Comparison of ENCODE assay signal across 33 cellular contexts in the genomic region with DNA sequence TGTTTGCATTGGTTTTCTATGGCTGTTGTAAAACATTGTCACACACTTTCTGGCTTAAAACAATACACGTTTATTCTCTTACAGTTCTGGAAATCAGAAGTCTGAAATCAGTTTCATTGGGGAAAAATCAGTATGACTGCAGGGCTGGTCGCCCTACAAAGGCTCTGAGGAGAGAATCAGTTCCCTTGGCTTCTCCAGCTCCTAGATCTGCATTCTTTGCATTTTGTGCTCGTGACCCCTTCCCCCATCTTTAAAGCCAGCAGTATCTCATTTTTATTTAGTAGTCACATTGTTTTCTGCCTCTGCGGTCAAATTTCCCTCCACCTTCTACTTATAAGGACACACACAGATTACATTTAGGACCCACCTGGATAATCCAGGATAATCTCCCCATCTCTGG.
"Had no signal": no experiment of that assay in that cellular context is flagged by ENCODE, and none has a peak within 500 bp of the region (broad histone marks: within the 10 kb centered on the region; RNA-seq: fewer than 3 reads in every experiment).

No MANE protein-coding gene starts in this region.

- H3K27me3 Mint-ChIP-seq: activated CD4-positive, alpha-beta memory T cell treated with anti-CD3 and anti-CD28 coated beads, Interleukin-2, amount 10 ng/mL, durations not matched to agents 7 days and 5 days; activated CD4-positive, alpha-beta T cell treated with anti-CD3 and anti-CD28 coated beads, Interleukin-2, amount 10 ng/mL, durations not matched to agents 7 days and 5 days; activated naive CD4-positive, alpha-beta T cell treated with anti-CD3 and anti-CD28 coated beads, Interleukin-2, amount 10 ng/mL, durations not matched to agents 7 days and 5 days; activated naive CD8-positive, alpha-beta T cell treated with anti-CD3 and anti-CD28 coated beads, Interleukin-2, amount 10 ng/mL, durations not matched to agents 7 days and 5 days; activated T-cell treated with anti-CD3 and anti-CD28 coated beads, Interleukin-2, amount 50 U/mL, for 24 hours; brain; dendritic cell treated with granulocyte-macrophage colony-stimulating factor and Interleukin-4, amounts not matched to agents 40 ng/mL and 50 ng/mL, for 4 days; effector memory CD8-positive, alpha-beta T cell; T-helper 17 cell had no signal

- DNase-seq: activated CD4-positive, alpha-beta memory T cell treated with anti-CD3 and anti-CD28 coated beads, Interleukin-2, amount 10 ng/mL, durations not matched to agents 7 days and 5 days; activated CD4-positive, alpha-beta T cell treated with anti-CD3 and anti-CD28 coated beads for 1 hour; activated CD4-positive, alpha-beta T cell treated with anti-CD3 and anti-CD28 coated beads for 4 hours; activated CD4-positive, alpha-beta T cell treated with anti-CD3 and anti-CD28 coated beads, Interleukin-2, amount 10 ng/mL, durations not matched to agents 7 days and 5 days; activated CD4-positive, alpha-beta T cell treated with anti-CD3 and anti-CD28 coated beads, Interleukin-2, amount 50 U/mL, for 4 hours; activated CD8-positive, alpha-beta memory T cell treated with anti-CD3 and anti-CD28 coated beads, Interleukin-2, amount 50 U/mL, for 48 hours; activated gamma-delta T cell; activated naive CD4-positive, alpha-beta T cell; activated naive CD4-positive, alpha-beta T cell treated with anti-CD3 and anti-CD28 coated beads, Interleukin-2, amount 10 ng/mL, durations not matched to agents 7 days and 5 days; activated naive CD8-positive, alpha-beta T cell treated with anti-CD3 and anti-CD28 coated beads, Interleukin-2, amount 10 ng/mL, durations not matched to agents 7 days and 5 days; activated T-cell treated with anti-CD3 and anti-CD28 coated beads for 4 hours; activated T-cell treated with anti-CD3 and anti-CD28 coated beads, Interleukin-2, amount 50 U/mL, for 24 hours; activated T-cell treated with anti-CD3 and anti-CD28 coated beads, Interleukin-2, amount 50 U/mL, for 72 hours; central memory CD4-positive, alpha-beta T cell; cerebellar nuclear complex; colonic mucosa; dorsolateral prefrontal cortex; effector memory CD8-positive, alpha-beta T cell; erythroblast; foreskin keratinocyte; gastrocnemius medialis; glutamatergic neuron; T-helper 1 cell; T-helper 17 cell; T1000 had no signal

- H3K4me1 Mint-ChIP-seq: activated CD4-positive, alpha-beta memory T cell treated with anti-CD3 and anti-CD28 coated beads, Interleukin-2, amount 10 ng/mL, durations not matched to agents 7 days and 5 days; activated CD4-positive, alpha-beta T cell treated with anti-CD3 and anti-CD28 coated beads, Interleukin-2, amount 10 ng/mL, durations not matched to agents 7 days and 5 days; activated naive CD4-positive, alpha-beta T cell treated with anti-CD3 and anti-CD28 coated beads, Interleukin-2, amount 10 ng/mL, durations not matched to agents 7 days and 5 days; activated naive CD8-positive, alpha-beta T cell treated with anti-CD3 and anti-CD28 coated beads, Interleukin-2, amount 10 ng/mL, durations not matched to agents 7 days and 5 days; brain; T-helper 17 cell had no signal

- H3K36me3 ChIP-seq: ascending aorta, breast epithelium, cardiac muscle cell, colonic mucosa, esophagus muscularis mucosa, gastrocnemius medialis had no signal

- H3K36me3 Mint-ChIP-seq: activated naive CD4-positive, alpha-beta T cell treated with anti-CD3 and anti-CD28 coated beads, Interleukin-2, amount 10 ng/mL, durations not matched to agents 7 days and 5 days; activated naive CD4-positive, alpha-beta T cell treated with anti-CD3 and anti-CD28 coated beads, Interleukin-2, amount 50 U/mL, for 72 hours; activated naive CD8-positive, alpha-beta T cell treated with anti-CD3 and anti-CD28 coated beads, Interleukin-2, amount 10 ng/mL, durations not matched to agents 7 days and 5 days; brain had no signal

- H3K27ac Mint-ChIP-seq: activated CD4-positive, alpha-beta memory T cell treated with anti-CD3 and anti-CD28 coated beads, Interleukin-2, amount 10 ng/mL, durations not matched to agents 7 days and 5 days; activated CD4-positive, alpha-beta T cell treated with anti-CD3 and anti-CD28 coated beads, Interleukin-2, amount 10 ng/mL, durations not matched to agents 7 days and 5 days; activated naive CD4-positive, alpha-beta T cell treated with anti-CD3 and anti-CD28 coated beads, Interleukin-2, amount 10 ng/mL, durations not matched to agents 7 days and 5 days; activated naive CD4-positive, alpha-beta T cell treated with anti-CD3 and anti-CD28 coated beads, Interleukin-2, amount 50 U/mL, for 72 hours; activated naive CD8-positive, alpha-beta T cell treated with anti-CD3 and anti-CD28 coated beads, Interleukin-2, amount 10 ng/mL, durations not matched to agents 7 days and 5 days; activated T-cell treated with anti-CD3 and anti-CD28 coated beads, Interleukin-2, amount 50 U/mL, for 24 hours; activated T-cell treated with anti-CD3 and anti-CD28 coated beads, Interleukin-2, amount 50 U/mL, for 72 hours; brain; dendritic cell treated with granulocyte-macrophage colony-stimulating factor and Interleukin-4, amounts not matched to agents 40 ng/mL and 50 ng/mL, for 4 days; effector memory CD8-positive, alpha-beta T cell; T-helper 17 cell; T-helper 2 cell treated with Interferon-gamma antibody and Interleukin-4, amounts not matched to agents 5 μg/mL and 100 μg/mL, for 36 hours had no signal

- H3K9me3 ChIP-seq: ascending aorta, breast epithelium, colonic mucosa, esophagus muscularis mucosa, gastrocnemius medialis had no signal

- H3K4me3 ChIP-seq: ascending aorta, breast epithelium, cardiac muscle cell, colonic mucosa, dorsolateral prefrontal cortex, esophagus muscularis mucosa, gastrocnemius medialis had no signal

- ATAC-seq: activated naive CD4-positive, alpha-beta T cell treated with anti-CD3 and anti-CD28 coated beads, Interleukin-2, amount 50 U/mL, for 72 hours; activated T-cell treated with anti-CD3 and anti-CD28 coated beads, Interleukin-2, amount 50 U/mL, for 72 hours; effector memory CD8-positive, alpha-beta T cell; foreskin keratinocyte; gastrocnemius medialis; T-helper 17 cell had no signal

- H3K4me3 Mint-ChIP-seq: activated CD4-positive, alpha-beta memory T cell treated with anti-CD3 and anti-CD28 coated beads, Interleukin-2, amount 10 ng/mL, durations not matched to agents 7 days and 5 days; activated CD4-positive, alpha-beta T cell treated with anti-CD3 and anti-CD28 coated beads, Interleukin-2, amount 10 ng/mL, durations not matched to agents 7 days and 5 days; activated naive CD4-positive, alpha-beta T cell treated with anti-CD3 and anti-CD28 coated beads, Interleukin-2, amount 10 ng/mL, durations not matched to agents 7 days and 5 days; activated naive CD8-positive, alpha-beta T cell treated with anti-CD3 and anti-CD28 coated beads, Interleukin-2, amount 10 ng/mL, durations not matched to agents 7 days and 5 days; activated T-cell treated with anti-CD3 and anti-CD28 coated beads, Interleukin-2, amount 50 U/mL, for 24 hours; activated T-cell treated with anti-CD3 and anti-CD28 coated beads, Interleukin-2, amount 50 U/mL, for 72 hours; brain; dendritic cell treated with granulocyte-macrophage colony-stimulating factor and Interleukin-4, amounts not matched to agents 40 ng/mL and 50 ng/mL, for 4 days; effector memory CD8-positive, alpha-beta T cell; T-helper 17 cell; T-helper 2 cell treated with Interferon-gamma antibody and Interleukin-4, amounts not matched to agents 5 μg/mL and 100 μg/mL, for 36 hours had no signal

- H3K4me1 ChIP-seq: ascending aorta, breast epithelium, colonic mucosa, esophagus muscularis mucosa, gastrocnemius medialis had no signal

- H3K27ac ChIP-seq: ascending aorta, breast epithelium, cardiac muscle cell, colonic mucosa, dorsolateral prefrontal cortex, esophagus muscularis mucosa, foreskin keratinocyte, gastrocnemius medialis had no signal

- H3K27me3 ChIP-seq: ascending aorta, breast epithelium, cardiac muscle cell, colonic mucosa, dorsolateral prefrontal cortex, esophagus muscularis mucosa, foreskin keratinocyte, gastrocnemius medialis had no signal
